ENCODE assay signal across 8 cellular contexts in genomic region chr11:3880724-3881123, GRCh38. TPM values are rescaled to one million over a fixed set of nuclear protein-coding genes. Genes with fewer than 3 reads are reported as not detected.
A peak's percentile ranks its signal among the peaks of the same experiment; 100 is the strongest.
DNase-seq lines count a peak whose midpoint lies in the region; ATAC-seq and TF ChIP-seq lines count a peak whose summit lies in the region.

No MANE protein-coding gene starts in this region.

- intact Hi-C loops in heart left ventricle (cut with DNase I) (no loop called here), vagina (cut with DNase I) (no loop called here)

- no peaks in the 10 kb centered on the region for H3K36me3 ChIP-seq in heart left ventricle
- no peaks in the 10 kb centered on the region for H3K36me3 ChIP-seq in right atrium auricular region
- H3K36me3 ChIP-seq in gastroesophageal sphincter: no peaks in the 10 kb centered on the region
- H3K36me3 ChIP-seq in vagina: no peaks in the 10 kb centered on the region

- H3K9me3 ChIP-seq in heart left ventricle: no peaks in the 10 kb centered on the region
- H3K9me3 ChIP-seq in right atrium auricular region: no peaks in the 10 kb centered on the region
- H3K9me3 ChIP-seq in gastroesophageal sphincter: no peaks in the 10 kb centered on the region
- H3K9me3 ChIP-seq in vagina: no peaks in the 10 kb centered on the region

- H3K27ac ChIP-seq in heart left ventricle (peak overlapping the region in 10 of 12 donors; percentile 9 to 53 (median 18)), right atrium auricular region (peak overlapping the region in 1 of 2 donors; percentile 42), gastroesophageal sphincter (peak overlapping the region in 3 of 4 donors; percentile 27 to 62 (median 30)), vagina (peak overlapping the region; percentile 45)

- no peak for TF ChIP-seq CTCF in heart left ventricle (IDR thresholded peaks at IDR 0.05)
- TF ChIP-seq CTCF in right atrium auricular region (IDR thresholded peaks at IDR 0.05): no peak
- no peak for TF ChIP-seq CTCF in gastroesophageal sphincter (IDR thresholded peaks at IDR 0.05)
- TF ChIP-seq CTCF in vagina (IDR thresholded peaks at IDR 0.05): no peak

- DNase-seq in heart left ventricle (no peak), right atrium auricular region (ENCODE audit: low spot score) (no peak), NCI-H69 (lab: John Stamatoyannopoulos, UW) (peak; percentile 49), vagina (ENCODE audit: extremely low spot score in 2 of 2) (no peak), NCI-H1048 (lab: John Stamatoyannopoulos, UW) (no peak), GF-D8 (lab: John Stamatoyannopoulos, UW) (no peak)

- ATAC-seq in heart left ventricle (peak in 3 of 4 donors; percentile 33 to 61 (median 59)), gastroesophageal sphincter (no peak), HG03039 (IDR thresholded peaks at IDR 0.05; ENCODE audit: unreplicated experiment) (no peak)

- H3K4me1 ChIP-seq in heart left ventricle (peaks cover 0 to 50% (median 21%) of the 10 kb centered on the region in 12 donors), right atrium auricular region (peaks cover 0 to 20% of the 10 kb centered on the region in 2 donors), gastroesophageal sphincter (peaks cover 17 to 78% (median 17%) of the 10 kb centered on the region in 3 donors), vagina (peaks cover 53% of the 10 kb centered on the region)

- no peak for TF ChIP-seq POLR2A in heart left ventricle (IDR thresholded peaks at IDR 0.05)
- TF ChIP-seq POLR2A in gastroesophageal sphincter (IDR thresholded peaks at IDR 0.05): no peak
- TF ChIP-seq POLR2A in vagina (IDR thresholded peaks at IDR 0.05): no peak

- H3K4me3 ChIP-seq in heart left ventricle (no peak overlapping the region), right atrium auricular region (no peak overlapping the region), gastroesophageal sphincter (no peak overlapping the region), vagina (no peak overlapping the region)

- no peak for TF ChIP-seq EP300 in gastroesophageal sphincter (IDR thresholded peaks at IDR 0.05)

- WGBS in heart left ventricle, 4 donors: 44 to 58% (median 51%) methylated on average over 3 of the region's 3 CpGs
- WGBS in gastroesophageal sphincter (ENCODE audit: low coverage in 1 of 2), 2 donors: 46 to 63% methylated on average over 3 of the region's 3 CpGs

- no peaks in the 10 kb centered on the region for H3K27me3 ChIP-seq in heart left ventricle
- no peaks in the 10 kb centered on the region for H3K27me3 ChIP-seq in right atrium auricular region
- no peaks in the 10 kb centered on the region for H3K27me3 ChIP-seq in gastroesophageal sphincter
- H3K27me3 ChIP-seq in vagina: no peaks in the 10 kb centered on the region

RNA-seq across cellular contexts. Expression of gene STIM1, which starts 25.3 kb away (rescaled TPM):
- total RNA-seq in heart left ventricle: 10 to 100 TPM; 24.4 to 42.9 (median 28.9) TPM
- 10 to 100 TPM; 13.2 to 36.2 TPM for polyA plus RNA-seq in heart left ventricle
- total RNA-seq in right atrium auricular region: 10 to 100 TPM; 15.4 to 16.6 TPM
- 100 to 1,000 TPM in 1 of 4 donors, 10 to 100 TPM in 3; 42.4 to 114 (median 72.8) TPM for total RNA-seq in gastroesophageal sphincter
- total RNA-seq in vagina: 68.8 TPM

RNA-seq across cellular contexts. Expression of gene RHOG, which starts 40.0 kb away (rescaled TPM):
- total RNA-seq in heart left ventricle (10 to 100 TPM; 17.9 to 69.1 (median 30.1) TPM), right atrium auricular region (10 to 100 TPM; 20.1 to 48.9 TPM), gastroesophageal sphincter (10 to 100 TPM; 31.9 to 67.4 (median 52.2) TPM), vagina (107 TPM)
- polyA plus RNA-seq in heart left ventricle: 10 to 100 TPM; 23.0 to 50.4 TPM

Comparison
In these comparisons a context has a peak if more than half of its experiments do, and no peak if none do; other contexts are left out.
1. ATAC-seq: peak in heart left ventricle (3 of 4); none in gastroesophageal sphincter (single experiment) and HG03039 (single experiment).